In genomic region chr9:107211331-107211730, GRCh38 we compare ENCODE assay signal across 16 cellular contexts.
DNase-seq lines count a peak whose midpoint lies in the region; ATAC-seq and TF ChIP-seq lines count a peak whose summit lies in the region.
"Had no signal": no experiment of that assay in that cellular context is flagged by ENCODE, and none has a peak within 500 bp of the region (broad histone marks: within the 10 kb centered on the region; RNA-seq: fewer than 3 reads in every experiment).

No MANE protein-coding gene starts in this region.

- H4K8ac ChIP-seq in H9 (replicated peaks; ENCODE audit: insufficient read length, low read depth, low read length) = no peak overlapping the region
- no peak overlapping the region for H4K8ac ChIP-seq in mesendoderm (ENCODE audit: low read depth, low read length)

- H2BK5ac ChIP-seq in H9 (ENCODE audit: insufficient read length, low read length) (no peak overlapping the region), mesendoderm (ENCODE audit: low read length) (no peak overlapping the region)

- H2BK12ac ChIP-seq in H9 (ENCODE audit: insufficient read length, low read depth, low read length) = no peak overlapping the region

- H3K4me1 ChIP-seq in H9 (ENCODE audit: insufficient read depth, low read length) (no peaks in the 10 kb centered on the region; the same call in 1 of the 2 replicates), mesendoderm (ENCODE audit: control insufficient read depth, low read depth, low read length) (no peaks in the 10 kb centered on the region)
- H3K4me1 ChIP-seq: BLaER1 had no signal

- H3K79me1 ChIP-seq in H9 (ENCODE audit: insufficient read depth, low read depth, low read length, poor library complexity, severe bottlenecking) (no peaks in the 10 kb centered on the region), mesendoderm (ENCODE audit: low read length) (no peaks in the 10 kb centered on the region)

- H3T11ph ChIP-seq in H9 (ENCODE audit: low read length) = no peak overlapping the region

- POLR2A ChIA-PET in WTC11 (lab: Charles Lee) = no interaction called here
- POLR2A ChIA-PET in activated CD4-positive, alpha-beta T cell treated with anti-CD3 and anti-CD28 coated beads, Interleukin-2, amount 10 ng/mL, durations not matched to agents 7 days and 5 days (lab: Charles Lee) = no interaction called here

- H3K18ac ChIP-seq in H9 (ENCODE audit: insufficient read length, low read depth, low read length) (no peak overlapping the region), mesendoderm (ENCODE audit: low read length) (peak overlapping the region; percentile 62)

- no peak overlapping the region for H3K4me3 ChIP-seq in mesendoderm (ENCODE audit: low read length)
- H3K4me3 ChIP-seq: BLaER1 had no signal

- H2BK120ac ChIP-seq in H9 (ENCODE audit: low read depth, low read length, poor library complexity, severe bottlenecking) (no peak overlapping the region), mesendoderm (ENCODE audit: low read depth, low read length) (no peak overlapping the region)

- DNase-seq in H9 (no peak), WTC11 (ENCODE audit: low spot score) (no peak), mesendoderm (no peak), cerebellum (ENCODE audit: low spot score) (no peak)
- no peak for DNase-seq in activated CD4-positive, alpha-beta T cell treated with anti-CD3 and anti-CD28 coated beads, Interleukin-2, amount 10 ng/mL, durations not matched to agents 7 days and 5 days
- DNase-seq: 8988T; Calu3; CD8-positive, alpha-beta T cell; DMS79 treated with DMSO at 0.1 percent for 48 hours; GF-D8; HCEC 1CT; HFFc6 had no signal

- no CpG with 5 or more reads among the region's 6 CpGs for WGBS in H9 (ENCODE audit: extremely low coverage, insufficient read length, low lambda C conversion rate)
- WGBS in mesendoderm (ENCODE audit: extremely low coverage, insufficient coverage, low lambda C conversion rate) = no CpG with 5 or more reads among the region's 6 CpGs

- CTCF ChIA-PET in WTC11 (lab: Charles Lee) = no interaction called here
- CTCF ChIA-PET in activated CD4-positive, alpha-beta T cell treated with anti-CD3 and anti-CD28 coated beads, Interleukin-2, amount 10 ng/mL, durations not matched to agents 7 days and 5 days (lab: Charles Lee) = interaction anchor here (2.0 kb wide), 1 partner anchor 9 kb away, joined by 5 read pairs; no protein-coding TSS in a partner anchor

- H2AK5ac ChIP-seq in H9 (ENCODE audit: insufficient read length, low read length) (no peak overlapping the region), mesendoderm (ENCODE audit: low read length) (no peak overlapping the region)

- H4K5ac ChIP-seq in H9 (ENCODE audit: insufficient read length, low read depth, low read length) (no peak overlapping the region), mesendoderm (ENCODE audit: low read length) (no peak overlapping the region)

- H3K4ac ChIP-seq in H9 (ENCODE audit: low read depth, low read length) (no peak overlapping the region), mesendoderm (ENCODE audit: low read depth, low read length) (no peak overlapping the region)

- H3K9ac ChIP-seq in H9 (ENCODE audit: extremely low read depth, insufficient read length, low read length) (no peak overlapping the region), mesendoderm (ENCODE audit: low read length) (no peak overlapping the region)
- H3K9ac ChIP-seq: BLaER1 had no signal

- TF ChIP-seq CTCF in H9 (conservative IDR thresholded peaks at IDR 0.05) (no peak), WTC11 (IDR thresholded peaks at IDR 0.05) (no peak)

- H3K27me3 Mint-ChIP-seq in H9 (ENCODE audit: low read depth) = no peaks in the 10 kb centered on the region
- H3K27me3 Mint-ChIP-seq in WTC11 (ENCODE audit: low read depth) = no peaks in the 10 kb centered on the region; the same call in none of the 2 replicates
- peaks cover 4% of the 10 kb centered on the region for H3K27me3 Mint-ChIP-seq in activated CD4-positive, alpha-beta T cell treated with anti-CD3 and anti-CD28 coated beads, Interleukin-2, amount 10 ng/mL, durations not matched to agents 7 days and 5 days

- H3K23ac ChIP-seq in H9 (ENCODE audit: insufficient read length, low read depth, low read length) (no peak overlapping the region), mesendoderm (ENCODE audit: low read length) (no peak overlapping the region)

- H3K56ac ChIP-seq in H9 (ENCODE audit: insufficient read length, low read depth, low read length) (no peak overlapping the region), mesendoderm (ENCODE audit: low read length) (peak overlapping the region; percentile 19)

- H3K23me2 ChIP-seq in H9 (ENCODE audit: insufficient read length, low read depth, low read length, poor library complexity, severe bottlenecking) = no peaks in the 10 kb centered on the region

- H3K4me3 Mint-ChIP-seq in H9 (no peak overlapping the region), WTC11 (no peak overlapping the region)
- H3K4me3 Mint-ChIP-seq in activated CD4-positive, alpha-beta T cell treated with anti-CD3 and anti-CD28 coated beads, Interleukin-2, amount 10 ng/mL, durations not matched to agents 7 days and 5 days = no peak overlapping the region
- H3K4me3 Mint-ChIP-seq: CD8-positive, alpha-beta T cell; HFFc6 had no signal

- H3K14ac ChIP-seq in H9 (ENCODE audit: insufficient read depth, low read length) = no peak overlapping the region

- H3K79me2 ChIP-seq in H9 (ENCODE audit: insufficient read depth, low read length) = no peaks in the 10 kb centered on the region
- no peaks in the 10 kb centered on the region for H3K79me2 ChIP-seq in mesendoderm (ENCODE audit: control insufficient read depth, insufficient read depth, low read length)

- H2BK15ac ChIP-seq in H9 (ENCODE audit: low read depth, low read length) (no peak overlapping the region), mesendoderm (replicated peaks; ENCODE audit: low read depth) (no peak overlapping the region)

- H2AFZ ChIP-seq in H9 (ENCODE audit: low read length) = peak overlapping the region; percentile 25

- H3K4me2 ChIP-seq in H9 (ENCODE audit: insufficient read depth, insufficient read length, low read length) (no peak overlapping the region), mesendoderm (ENCODE audit: low read length) (no peak overlapping the region)
- H3K4me2 ChIP-seq: BLaER1 had no signal

- no peaks in the 10 kb centered on the region for H3K36me3 ChIP-seq in mesendoderm (ENCODE audit: control insufficient read depth, insufficient read depth, low read length)
- H3K36me3 ChIP-seq: BLaER1 had no signal

- H3K4me1 Mint-ChIP-seq in H9 = peaks cover 3 to 5% of the 10 kb centered on the region in 2 experiments; a peak in 3 of 4 replicates
- peaks cover 13% of the 10 kb centered on the region for H3K4me1 Mint-ChIP-seq in WTC11
- peaks cover 17% of the 10 kb centered on the region for H3K4me1 Mint-ChIP-seq in activated CD4-positive, alpha-beta T cell treated with anti-CD3 and anti-CD28 coated beads, Interleukin-2, amount 10 ng/mL, durations not matched to agents 7 days and 5 days

- H3K27me3 ChIP-seq in H9 (ENCODE audit: insufficient read depth, low read length) (no peaks in the 10 kb centered on the region), mesendoderm (ENCODE audit: insufficient read depth, low read length, poor library complexity) (no peaks in the 10 kb centered on the region)
- H3K27me3 ChIP-seq: BLaER1 had no signal

- H3K27ac ChIP-seq in H9 (ENCODE audit: insufficient read length, low read depth, low read length) = no peak overlapping the region
- H3K27ac ChIP-seq in mesendoderm (ENCODE audit: low read depth, low read length) = no peak overlapping the region
- H3K27ac ChIP-seq: BLaER1 had no signal

- H3K9me3 ChIP-seq in H9 (ENCODE audit: control insufficient read depth, low read depth, low read length) = no peaks in the 10 kb centered on the region
- H3K9me3 ChIP-seq: BLaER1 had no signal

- no peaks in the 10 kb centered on the region for H3K9me3 Mint-ChIP-seq in H9
- H3K9me3 Mint-ChIP-seq in WTC11 = no peaks in the 10 kb centered on the region
- no peaks in the 10 kb centered on the region for H3K9me3 Mint-ChIP-seq in activated CD4-positive, alpha-beta T cell treated with anti-CD3 and anti-CD28 coated beads, Interleukin-2, amount 10 ng/mL, durations not matched to agents 7 days and 5 days
- H3K9me3 Mint-ChIP-seq: CD8-positive, alpha-beta T cell; HFFc6 had no signal

- H2BK20ac ChIP-seq in H9 (ENCODE audit: low read depth, low read length, poor library complexity, severe bottlenecking) = no peak overlapping the region

- ATAC-seq in WTC11 (peak; percentile 30), HG03139 (IDR thresholded peaks at IDR 0.05; ENCODE audit: unreplicated experiment) (no peak), HG02970 (IDR thresholded peaks at IDR 0.05; ENCODE audit: low FRiP score, unreplicated experiment) (no peak)
- ATAC-seq: CD8-positive, alpha-beta T cell; HepG2 had no signal

- H3K27ac Mint-ChIP-seq in H9 = no peak overlapping the region
- H3K27ac Mint-ChIP-seq in WTC11 = no peak overlapping the region
- H3K27ac Mint-ChIP-seq in activated CD4-positive, alpha-beta T cell treated with anti-CD3 and anti-CD28 coated beads, Interleukin-2, amount 10 ng/mL, durations not matched to agents 7 days and 5 days = no peak overlapping the region
- H3K27ac Mint-ChIP-seq: CD8-positive, alpha-beta T cell; HFFc6 had no signal

- H3K36me3 Mint-ChIP-seq in H9 (ENCODE audit: insufficient read depth in 1 of 3, low read depth in 3 of 3) (no peaks in the 10 kb centered on the region), WTC11 (no peaks in the 10 kb centered on the region)
- no peaks in the 10 kb centered on the region for H3K36me3 Mint-ChIP-seq in activated CD4-positive, alpha-beta T cell treated with anti-CD3 and anti-CD28 coated beads, Interleukin-2, amount 10 ng/mL, durations not matched to agents 7 days and 5 days (ENCODE audit: low read depth)
- H3K36me3 Mint-ChIP-seq: CD8-positive, alpha-beta T cell had no signal

- no peaks in the 10 kb centered on the region for H4K20me1 ChIP-seq in H9 (ENCODE audit: control insufficient read depth, insufficient read depth, insufficient read length)
- H4K20me1 ChIP-seq: BLaER1 had no signal

- no peak overlapping the region for H4K91ac ChIP-seq in H9 (ENCODE audit: insufficient read length, low read depth, low read length)

TF ChIP-seq in WTC11, 78 proteins besides CTCF, POLR2A, EP300 and RAD21 (continues in another document):
- TF ChIP-seq ZNF317 (CRISPR knock-in tag; IDR thresholded peaks at IDR 0.05; ENCODE audit: borderline replicate concordance, low read depth) = no peak
- TF ChIP-seq EMX1 (CRISPR knock-in tag; IDR thresholded peaks at IDR 0.05) = no peak
- TF ChIP-seq PREB (CRISPR knock-in tag; IDR thresholded peaks at IDR 0.05; ENCODE audit: borderline replicate concordance) = no peak
- no peak for TF ChIP-seq SMAD3 (CRISPR knock-in tag; IDR thresholded peaks at IDR 0.05; ENCODE audit: borderline replicate concordance)
- no peak for TF ChIP-seq ZBTB21 (CRISPR knock-in tag; IDR thresholded peaks at IDR 0.05; ENCODE audit: borderline replicate concordance)
